ENCODE assay signal across 1 cellular context in genomic region chr7:137990251-137990901, GRCh38.
TF ChIP-seq lines count a peak whose summit lies in the region.

No MANE protein-coding gene starts in this region.

TF ChIP-seq in K562, 482 proteins besides CTCF, POLR2A, EP300 and RAD21 (continued from another document):
- no peak for TF ChIP-seq RBM25 (IDR thresholded peaks at IDR 0.05; ENCODE audit: low read depth, low read length, severe bottlenecking)
- no peak for TF ChIP-seq HMGXB4 (CRISPR knock-in tag; IDR thresholded peaks at IDR 0.05)
- TF ChIP-seq ZNF740 (CRISPR knock-in tag; IDR thresholded peaks at IDR 0.05): no peak
- TF ChIP-seq ZNF740 (tag; IDR thresholded peaks at IDR 0.05): 0 out of 4 replicates have a peak, but pooled peaks of 1 of the 2 experiments have one; percentile 13
- no peak for TF ChIP-seq ZNF445 (CRISPR knock-in tag; IDR thresholded peaks at IDR 0.05; ENCODE audit: low read depth)
